9 cellular contexts compared by ENCODE assay signal in genomic region chr2:47301277-47301618, GRCh38.
DNase-seq lines count a peak whose midpoint lies in the region; ATAC-seq and TF ChIP-seq lines count a peak whose summit lies in the region.
"Had no signal": no experiment of that assay in that cellular context is flagged by ENCODE, and none has a peak within 500 bp of the region (broad histone marks: within the 10 kb centered on the region; RNA-seq: fewer than 3 reads in every experiment).

No MANE protein-coding gene starts in this region.

- H3K79me2 ChIP-seq in neural progenitor cell (ENCODE audit: low read depth), result no peaks in the 10 kb centered on the region

- H3K4me2 ChIP-seq in neural progenitor cell, result no peak overlapping the region

- no peaks in the 10 kb centered on the region for H3K9me3 ChIP-seq in neural progenitor cell (ENCODE audit: low read depth)
- H3K9me3 ChIP-seq: vagina had no signal

- H3K27ac Mint-ChIP-seq in nephron (peak overlapping the region; percentile 57 to 71 (median 60)), neural progenitor cell (no peak overlapping the region)

- H3K27ac ChIP-seq in neural progenitor cell, result no peak overlapping the region
- H3K27ac ChIP-seq: vagina had no signal

- no peaks in the 10 kb centered on the region for H4K20me1 ChIP-seq in neural progenitor cell (ENCODE audit: low read depth)

- H3F3A ChIP-seq in neural progenitor cell (ENCODE audit: low read depth), result peaks cover 2% of the 10 kb centered on the region

- H3K4me3 ChIP-seq in neural progenitor cell, result no peak overlapping the region
- H3K4me3 ChIP-seq: vagina had no signal

- TF ChIP-seq CTCF in nephron (IDR thresholded peaks at IDR 0.05; ENCODE audit: unreplicated experiment in 3 of 3), result no peak
- no peak for TF ChIP-seq CTCF in neural progenitor cell (IDR thresholded peaks at IDR 0.05)

- peaks cover 13% of the 10 kb centered on the region for H3K4me1 ChIP-seq in neural progenitor cell
- H3K4me1 ChIP-seq: vagina had no signal

- H3K36me3 Mint-ChIP-seq in nephron (ENCODE audit: low read depth) (no peaks in the 10 kb centered on the region), neural progenitor cell (peaks cover 2% of the 10 kb centered on the region)

- no peaks in the 10 kb centered on the region for H3K36me3 ChIP-seq in neural progenitor cell
- H3K36me3 ChIP-seq: vagina had no signal

- H3K27me3 Mint-ChIP-seq in nephron (ENCODE audit: low read depth) (peaks cover 2% of the 10 kb centered on the region), neural progenitor cell (ENCODE audit: insufficient read depth, low read depth) (no peaks in the 10 kb centered on the region)

- peaks cover 39% of the 10 kb centered on the region for H3K4me1 Mint-ChIP-seq in nephron
- peaks cover 29% of the 10 kb centered on the region for H3K4me1 Mint-ChIP-seq in neural progenitor cell

- no peak for DNase-seq in activated CD4-positive, alpha-beta T cell treated with anti-CD3 and anti-CD28 coated beads for 48 hours
- DNase-seq in NCI-H2227 treated with DMSO at 0.1 percent for 48 hours (lab: John Stamatoyannopoulos, UW) (no peak), neural progenitor cell (ENCODE audit: low spot score) (no peak), NCI-H345 treated with DMSO at 0.1 percent for 48 hours (lab: John Stamatoyannopoulos, UW; ENCODE audit: unreplicated experiment) (no peak)

- H2AFZ ChIP-seq in neural progenitor cell (replicated peaks), result no peak overlapping the region

- no peaks in the 10 kb centered on the region for H3K9me3 Mint-ChIP-seq in nephron
- no peaks in the 10 kb centered on the region for H3K9me3 Mint-ChIP-seq in neural progenitor cell

- no peaks in the 10 kb centered on the region for H3K27me3 ChIP-seq in neural progenitor cell
- H3K27me3 ChIP-seq: vagina had no signal

- ATAC-seq in GM18519 (IDR thresholded peaks at IDR 0.05; ENCODE audit: low FRiP score, unreplicated experiment) (peak; percentile 59), GM21529 (IDR thresholded peaks at IDR 0.05; ENCODE audit: unreplicated experiment) (peak; percentile 67), HG03280 (IDR thresholded peaks at IDR 0.05; ENCODE audit: unreplicated experiment) (peak; percentile 59)

- H3K4me3 Mint-ChIP-seq in nephron (no peak overlapping the region), neural progenitor cell (no peak overlapping the region)

- H3K9ac ChIP-seq in neural progenitor cell, result no peak overlapping the region
